Comparison of ENCODE assay signal across 8 cellular contexts in the genomic region with DNA sequence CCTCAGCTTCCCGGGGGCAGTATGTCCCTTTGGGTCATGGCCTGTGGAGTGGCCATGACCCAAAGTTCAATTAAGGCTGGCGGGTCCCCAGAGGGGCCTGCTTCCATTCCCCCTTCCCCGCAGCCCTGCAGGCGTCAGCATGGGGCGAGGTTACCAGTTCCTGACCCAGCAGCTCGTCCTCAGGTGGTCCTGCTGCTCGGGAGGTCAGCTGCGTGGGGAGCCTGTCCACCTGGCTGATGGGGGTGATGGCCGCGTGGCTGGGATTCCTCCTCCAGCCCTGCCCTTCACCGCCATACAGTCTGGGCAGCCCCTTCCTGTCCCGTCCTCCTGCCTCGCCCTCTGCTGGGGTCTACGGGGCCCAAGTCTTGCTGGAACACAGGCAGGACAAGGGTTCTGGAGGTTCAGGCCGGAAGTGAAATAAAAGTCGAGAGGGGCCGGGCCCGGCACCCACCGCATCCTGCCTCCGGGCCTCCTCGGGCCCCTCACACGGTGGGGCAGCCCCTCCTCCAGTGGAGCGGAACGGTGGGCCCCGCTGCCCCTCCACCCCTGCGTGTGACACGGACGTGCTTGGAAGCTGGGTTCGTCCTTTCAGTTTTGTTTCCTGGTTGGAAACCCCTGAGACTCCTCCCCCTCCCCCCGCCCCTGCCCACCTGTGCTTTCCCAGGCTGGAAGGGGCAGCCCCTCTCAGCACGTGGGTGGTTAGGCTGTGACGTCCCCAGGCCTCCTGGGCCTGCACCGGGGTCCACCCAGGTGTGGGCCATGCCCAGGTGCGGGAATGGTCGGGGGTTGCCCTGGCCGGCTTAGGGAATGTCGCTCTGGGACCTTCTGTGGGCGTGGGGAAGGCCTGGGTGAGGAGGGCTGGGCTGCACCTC. TPM values are rescaled to one million over a fixed set of nuclear protein-coding genes. Genes with fewer than 3 reads are reported as not detected.
A peak's percentile ranks its signal among the peaks of the same experiment; 100 is the strongest.
DNase-seq lines count a peak whose midpoint lies in the region; ATAC-seq and TF ChIP-seq lines count a peak whose summit lies in the region.

No MANE protein-coding gene starts in this region.

- 8 to 9% (median 9%) methylated on average over 33 to 38 of the region's 38 CpGs for WGBS in ovary, 3 donors
- 19% methylated on average over 38 of the region's 38 CpGs for WGBS in urinary bladder

- TF ChIP-seq CTCF in GM13977 (IDR thresholded peaks at IDR 0.05; ENCODE audit: extremely low read depth, insufficient read depth, missing control alignments) (peak; percentile 19), ovary (IDR thresholded peaks at IDR 0.05) (no peak)

- no peak for TF ChIP-seq POLR2A in ovary (IDR thresholded peaks at IDR 0.05)

- H3K4me3 ChIP-seq in ovary (peak overlapping the region; percentile 28), urinary bladder (ENCODE audit: low read depth, low read length) (peak overlapping the region; percentile 27)

- DNase-seq in GM13977 (ENCODE audit: low spot score) (peak; percentile 92), T-helper 9 cell (peak; percentile 52), dermis blood vessel endothelial cell (peak; percentile 40), ovary (peak in 4 of 5 donors; percentile 31 to 71 (median 44)), NCI-H146 treated with DMSO at 0.1 percent for 48 hours (lab: John Stamatoyannopoulos, UW; ENCODE audit: unreplicated experiment) (no peak), SHP77 (lab: John Stamatoyannopoulos, UW) (no peak)

- no peaks in the 10 kb centered on the region for H3K36me3 ChIP-seq in ovary
- peaks cover 3% of the 10 kb centered on the region for H3K36me3 ChIP-seq in urinary bladder (ENCODE audit: insufficient read depth)

- H3K27me3 ChIP-seq in ovary = no peaks in the 10 kb centered on the region

- TF ChIP-seq EP300 in ovary (IDR thresholded peaks at IDR 0.05) = no peak

- H3K4me1 ChIP-seq in ovary (ENCODE audit: insufficient read depth) (peaks cover 11% of the 10 kb centered on the region), urinary bladder (ENCODE audit: insufficient read depth) (peaks cover 2% of the 10 kb centered on the region)

- no peaks in the 10 kb centered on the region for H3K9me3 ChIP-seq in ovary

- intact Hi-C loops in ovary (cut with DNase I) = loop anchor here in 3 of 4 donors (10.0 kb wide), 3 partner anchors 87 to 357 kb away; no protein-coding TSS in a partner anchor

- in situ Hi-C loops in GM13977 (cut with MboI; ENCODE audit: low pct_unique_long_range_greater_than_20kb, low sequenced_read_pairs, unreplicated experiment) = no loop called here

- ATAC-seq in HG02610 (IDR thresholded peaks at IDR 0.05; ENCODE audit: unreplicated experiment) = peak; percentile 47

- no peak overlapping the region for H3K27ac ChIP-seq in ovary
- peak overlapping the region; percentile 61 for H3K27ac ChIP-seq in urinary bladder (ENCODE audit: low read depth)

RNA-seq across cellular contexts. Expression of a gene that starts 6.8 kb away (rescaled TPM):
- total RNA-seq in dermis blood vessel endothelial cell (3.2 and 10.4 TPM in 2 replicates), ovary (10 to 100 TPM in 6 of 7 donors, 1 to 10 TPM in 1; 6.8 to 21.9 (median 14.4) TPM), urinary bladder (5.4 TPM)
- polyA plus RNA-seq in ovary (10 to 100 TPM in 1 of 2 donors, 1 to 10 TPM in 1; 3.6 to 13.9 TPM), urinary bladder (22.4 TPM)

RNA-seq across cellular contexts. Expression of a gene that starts 31.6 kb away (rescaled TPM):
- 0.34 and 0.74 TPM in 2 replicates for total RNA-seq in dermis blood vessel endothelial cell
- total RNA-seq in ovary = 1 to 10 TPM; 1.3 to 4.3 (median 2.6) TPM
- polyA plus RNA-seq in ovary = 1 to 10 TPM; 1.4 to 1.9 TPM
- 1.9 TPM for total RNA-seq in urinary bladder
- polyA plus RNA-seq in urinary bladder = 5.8 TPM

RNA-seq across cellular contexts. Expression of a gene that starts 36.2 kb away (rescaled TPM):
- total RNA-seq in dermis blood vessel endothelial cell = 8.5 and 13.8 TPM in 2 replicates
- total RNA-seq in ovary = 1 to 10 TPM; 1.1 to 3.8 (median 1.5) TPM
- polyA plus RNA-seq in ovary = 1 to 10 TPM in 1 of 2 donors, under 1 TPM in 1; 0.42 to 1.9 TPM
- total RNA-seq in urinary bladder = 3.2 TPM
- 2.4 TPM for polyA plus RNA-seq in urinary bladder

Comparison
In these comparisons a context has a peak if more than half of its experiments do, and no peak if none do; other contexts are left out.
1. DNase-seq: peak in GM13977 (single experiment), T-helper 9 cell (single experiment), dermis blood vessel endothelial cell (single experiment) and ovary (4 of 5); none in NCI-H146 treated with DMSO at 0.1 percent for 48 hours (single experiment) and SHP77 (0 of 2).